In genomic region chr2:102235491-102235890, GRCh38 we compare ENCODE assay signal across 10 cellular contexts. TPM values are rescaled to one million over a fixed set of nuclear protein-coding genes. Genes with fewer than 3 reads are reported as not detected.
A peak's percentile ranks its signal among the peaks of the same experiment; 100 is the strongest.
DNase-seq lines count a peak whose midpoint lies in the region; ATAC-seq and TF ChIP-seq lines count a peak whose summit lies in the region.
"Had no signal": no experiment of that assay in that cellular context is flagged by ENCODE, and none has a peak within 500 bp of the region (broad histone marks: within the 10 kb centered on the region; RNA-seq: fewer than 3 reads in every experiment).

No MANE protein-coding gene starts in this region.

- H3K4me1 Mint-ChIP-seq in naive thymus-derived CD4-positive, alpha-beta T cell = peaks cover 0 to 46% (median 2%) of the 10 kb centered on the region in 7 donors

- no peaks in the 10 kb centered on the region for H3K36me3 ChIP-seq in brain microvascular endothelial cell (replicated peaks)
- no peaks in the 10 kb centered on the region for H3K36me3 ChIP-seq in naive thymus-derived CD4-positive, alpha-beta T cell (ENCODE audit: control insufficient read depth in 2 of 3, insufficient read depth in 3 of 3, low read length in 3 of 3)
- H3K36me3 ChIP-seq: BLaER1 had no signal

- H3K27ac ChIP-seq in brain microvascular endothelial cell = no peak overlapping the region
- H3K27ac ChIP-seq in naive thymus-derived CD4-positive, alpha-beta T cell (ENCODE audit: low read depth, low read length) = no peak overlapping the region
- H3K27ac ChIP-seq: BLaER1 had no signal

- H3K4me3 ChIP-seq in brain microvascular endothelial cell (ENCODE audit: low read depth, low read length) = no peak overlapping the region
- H3K4me3 ChIP-seq in naive thymus-derived CD4-positive, alpha-beta T cell (ENCODE audit: low read length) = no peak overlapping the region
- H3K4me3 ChIP-seq: BLaER1 had no signal

- peak; percentile 56 for ATAC-seq in naive thymus-derived CD4-positive, alpha-beta T cell
- ATAC-seq: stimulated activated memory B cell treated with anti-CD40 and anti-IgM and Interleukin-4, amounts not matched to agents 10 μg/mL and 1 μg/mL and 100 μg/mL, for 72 hours had no signal

- peaks cover 0 to 2% (median 0%) of the 10 kb centered on the region in 11 donors for H3K9me3 Mint-ChIP-seq in naive thymus-derived CD4-positive, alpha-beta T cell
- H3K9me3 Mint-ChIP-seq: stimulated activated memory B cell treated with anti-CD40 and anti-IgM and Interleukin-4, amounts not matched to agents 10 μg/mL and 1 μg/mL and 100 μg/mL, for 72 hours had no signal

- in situ Hi-C loops in KBM-7 (cut with MboI; ENCODE audit: low pct_unique_long_range_greater_than_20kb, low sequenced_read_pairs) (no loop called here), brain microvascular endothelial cell (cut with HindIII; ENCODE audit: low pct_ligation_motif_present, low sequenced_read_pairs) (no loop called here)

- H3K9me3 ChIP-seq in naive thymus-derived CD4-positive, alpha-beta T cell (ENCODE audit: control insufficient read depth in 2 of 3, low read length in 3 of 3) = no peaks in the 10 kb centered on the region
- H3K9me3 ChIP-seq: BLaER1 had no signal

- peaks cover 0 to 4% (median 0%) of the 10 kb centered on the region in 5 donors for H3K27me3 Mint-ChIP-seq in naive thymus-derived CD4-positive, alpha-beta T cell

- peak overlapping the region in 2 of 9 donors; percentile 21 to 23 for H3K27ac Mint-ChIP-seq in naive thymus-derived CD4-positive, alpha-beta T cell
- H3K27ac Mint-ChIP-seq: stimulated activated memory B cell treated with anti-CD40 and anti-IgM and Interleukin-4, amounts not matched to agents 10 μg/mL and 1 μg/mL and 100 μg/mL, for 72 hours had no signal

- CTCF ChIA-PET in naive thymus-derived CD4-positive, alpha-beta T cell (lab: Charles Lee) = interaction anchor here (1.8 kb wide), 1 partner anchor 215 kb away, joined by 8 read pairs; no protein-coding TSS in a partner anchor

- peak; percentile 69 for TF ChIP-seq CTCF in brain microvascular endothelial cell (IDR thresholded peaks at IDR 0.05; ENCODE audit: low read depth, low read length, missing control alignments)

- no peak overlapping the region for H3K4me3 Mint-ChIP-seq in naive thymus-derived CD4-positive, alpha-beta T cell
- H3K4me3 Mint-ChIP-seq: stimulated activated memory B cell treated with anti-CD40 and anti-IgM and Interleukin-4, amounts not matched to agents 10 μg/mL and 1 μg/mL and 100 μg/mL, for 72 hours had no signal

- peaks cover 0 to 5% (median 0%) of the 10 kb centered on the region in 5 donors for H3K36me3 Mint-ChIP-seq in naive thymus-derived CD4-positive, alpha-beta T cell
- H3K36me3 Mint-ChIP-seq: stimulated activated memory B cell treated with anti-CD40 and anti-IgM and Interleukin-4, amounts not matched to agents 10 μg/mL and 1 μg/mL and 100 μg/mL, for 72 hours had no signal

- no peaks in the 10 kb centered on the region for H3K27me3 ChIP-seq in brain microvascular endothelial cell (replicated peaks)
- no peaks in the 10 kb centered on the region for H3K27me3 ChIP-seq in naive thymus-derived CD4-positive, alpha-beta T cell (ENCODE audit: control insufficient read depth in 2 of 2, insufficient read depth in 2 of 2, low read length in 2 of 2)
- H3K27me3 ChIP-seq: BLaER1 had no signal

- POLR2A ChIA-PET in naive thymus-derived CD4-positive, alpha-beta T cell (lab: Charles Lee) = no interaction called here

- peaks cover 0 to 1% of the 10 kb centered on the region in 2 donors for H3K4me1 ChIP-seq in naive thymus-derived CD4-positive, alpha-beta T cell (ENCODE audit: control insufficient read depth in 2 of 2, insufficient read depth in 2 of 2, low read length in 2 of 2)

- DNase-seq in NK-92 treated with Interleukin-12 subunit alpha and Interleukin-12 subunit beta, amount 100 ng/mL, for 24 hours (lab: John Stamatoyannopoulos, UW) = peak; percentile 50
- no peak for DNase-seq in NK-92 (lab: John Stamatoyannopoulos, UW; ENCODE audit: unreplicated experiment)
- DNase-seq in KBM-7 = peak; percentile 51
- DNase-seq in brain microvascular endothelial cell = no peak
- DNase-seq in naive thymus-derived CD4-positive, alpha-beta T cell = no peak
- DNase-seq in NCI-H146 treated with DMSO at 0.1 percent for 48 hours (lab: John Stamatoyannopoulos, UW; ENCODE audit: unreplicated experiment) = no peak
- no peak for DNase-seq in hepatic stellate cell (ENCODE audit: low spot score)
- no peak for DNase-seq in DMS79 treated with DMSO at 0.1 percent for 48 hours (lab: John Stamatoyannopoulos, UW)

- intact Hi-C loops in naive thymus-derived CD4-positive, alpha-beta T cell (cut with micrococcal nuclease) = loop anchor here in 1 of 2 donors (1.0 kb wide), 1 partner anchor 214 kb away; no protein-coding TSS in a partner anchor

RNA-seq across cellular contexts. Expression of gene IL1RL2, which starts 48.7 kb away (rescaled TPM):
- total RNA-seq in naive thymus-derived CD4-positive, alpha-beta T cell = under 1 TPM in 2 of 5 experiments, not detected in 3; 0.15 to 0.21 TPM
- polyA plus RNA-seq in naive thymus-derived CD4-positive, alpha-beta T cell = not detected

Comparison
In these comparisons a context has a peak if more than half of its experiments do, and no peak if none do; other contexts are left out.
1. DNase-seq: peak in NK-92 treated with Interleukin-12 subunit alpha and Interleukin-12 subunit beta, amount 100 ng/mL, for 24 hours (single experiment) and KBM-7 (single experiment); none in NK-92 (single experiment), brain microvascular endothelial cell (single experiment), naive thymus-derived CD4-positive, alpha-beta T cell (0 of 9), NCI-H146 treated with DMSO at 0.1 percent for 48 hours (single experiment), hepatic stellate cell (single experiment) and DMS79 treated with DMSO at 0.1 percent for 48 hours (single experiment).